In the genomic region with DNA sequence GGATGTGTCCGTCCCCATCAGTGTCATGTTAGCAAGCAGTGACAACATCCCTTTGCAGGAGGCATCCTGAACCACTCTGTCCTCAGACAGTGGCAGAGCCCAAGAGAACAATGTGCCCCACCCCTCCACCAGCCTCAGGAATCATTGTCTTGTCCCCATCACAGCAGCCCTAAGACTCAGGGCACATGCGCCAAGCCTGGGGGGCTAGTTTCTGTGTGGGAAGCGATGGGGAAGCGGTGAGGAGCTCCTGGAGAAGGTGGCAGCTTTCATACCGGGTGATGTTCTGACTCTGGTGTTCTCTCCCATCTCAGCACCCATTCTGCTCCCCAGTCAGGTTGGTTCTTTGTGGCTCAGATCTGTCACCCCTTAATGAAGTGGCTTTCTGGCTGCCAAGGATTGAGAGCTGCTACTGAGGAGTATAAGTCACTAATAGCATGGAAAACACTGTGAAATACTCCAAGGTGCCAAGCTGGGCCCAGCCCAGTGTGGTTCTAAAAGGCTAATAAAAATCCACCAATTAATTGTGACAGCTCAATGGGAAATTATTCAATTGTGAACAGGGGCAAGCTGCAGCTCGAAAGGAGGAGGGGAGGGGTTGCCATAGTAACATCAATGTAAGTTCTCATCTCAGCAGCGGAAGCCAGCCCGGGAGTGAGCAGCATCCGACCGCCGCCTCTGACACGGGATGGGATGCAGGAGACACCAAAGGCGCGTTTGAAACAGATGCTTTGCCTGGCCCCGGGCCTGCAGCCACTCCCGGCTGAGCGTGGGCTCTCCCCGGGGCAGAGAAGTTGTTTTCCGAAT, we compare ENCODE assay signal across 1 cellular context.
TF ChIP-seq lines count a peak whose summit lies in the region.

No MANE protein-coding gene starts in this region.

TF ChIP-seq in K562, 482 proteins besides CTCF, POLR2A, EP300 and RAD21:
- TF ChIP-seq ARHGAP35 (IDR thresholded peaks at IDR 0.05; ENCODE audit: partially characterized antibody) (no peak), MYBL2 (IDR thresholded peaks at IDR 0.05; ENCODE audit: low read depth) (no peak), MYBL2 (CRISPR knock-in tag; IDR thresholded peaks at IDR 0.05; ENCODE audit: borderline replicate concordance) (no peak), TGIF2 (CRISPR knock-in tag; IDR thresholded peaks at IDR 0.05) (no peak), KAT7 (CRISPR knock-in tag; IDR thresholded peaks at IDR 0.05; ENCODE audit: borderline replicate concordance) (no peak), TAF15 (IDR thresholded peaks at IDR 0.05; ENCODE audit: low read depth, low read length) (no peak), EZH2 (IDR thresholded peaks at IDR 0.05; ENCODE audit: borderline replicate concordance, low read depth, low read length) (no peak), NRF1 (conservative IDR thresholded peaks at IDR 0.05 in 1 of 2, IDR thresholded peaks at IDR 0.05 in 1 of 2) (no peak), CBFA2T3 (IDR thresholded peaks at IDR 0.05) (no peak)
